Comparison of ENCODE assay signal across 13 cellular contexts in the genomic region with DNA sequence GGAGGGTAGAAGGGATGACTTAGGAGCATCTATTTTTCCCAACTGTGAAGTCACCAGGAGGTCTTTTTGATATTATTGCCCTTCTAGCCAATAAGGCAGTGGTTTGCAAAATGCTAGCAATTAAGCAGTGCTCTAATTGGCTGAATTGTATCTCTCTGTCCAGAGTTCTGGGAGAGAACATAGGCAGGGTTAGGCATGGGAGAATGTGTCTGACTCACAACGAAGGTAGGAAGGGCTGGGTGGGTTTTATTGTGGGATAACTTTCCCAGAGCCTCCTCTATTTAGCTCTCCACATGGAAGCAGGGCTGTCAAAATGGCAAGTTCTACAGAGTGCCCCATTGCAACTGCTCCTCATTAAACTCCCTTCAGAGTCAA.
DNase-seq lines count a peak whose midpoint lies in the region; ATAC-seq and TF ChIP-seq lines count a peak whose summit lies in the region.
"Had no signal": no experiment of that assay in that cellular context is flagged by ENCODE, and none has a peak within 500 bp of the region (broad histone marks: within the 10 kb centered on the region; RNA-seq: fewer than 3 reads in every experiment).

No MANE protein-coding gene starts in this region.

- H3K4me1 Mint-ChIP-seq in natural killer cell treated with Interleukin-12 subunit alpha and Interleukin-12 subunit beta and Interleukin-15 and Interleukin-18, amount 100 ng/mL, for 72 hours (ENCODE audit: low read depth in 2 of 2) = peaks cover 8 to 23% of the 10 kb centered on the region in 2 donors
- H3K4me1 Mint-ChIP-seq in natural killer cell = no peaks in the 10 kb centered on the region
- H3K4me1 Mint-ChIP-seq: naive B cell had no signal

- H3K36me3 ChIP-seq in SJSA1 (no peaks in the 10 kb centered on the region), sigmoid colon (no peaks in the 10 kb centered on the region)

- no peak overlapping the region for H3K4me3 ChIP-seq in SJSA1
- H3K4me3 ChIP-seq in sigmoid colon = no peak overlapping the region

- TF ChIP-seq EP300 in sigmoid colon (IDR thresholded peaks at IDR 0.05) = no peak

- H3K27ac ChIP-seq in SJSA1 (peak overlapping the region; percentile 53; the same call in 1 of the 2 replicates), sigmoid colon (no peak overlapping the region)

- H3K4me3 Mint-ChIP-seq in natural killer cell treated with Interleukin-12 subunit alpha and Interleukin-12 subunit beta and Interleukin-15 and Interleukin-18, amount 100 ng/mL, for 72 hours = peak overlapping the region; percentile 45
- H3K4me3 Mint-ChIP-seq in natural killer cell = no peak overlapping the region
- H3K4me3 Mint-ChIP-seq: naive B cell, WTC11 had no signal

- peaks cover 10 to 16% of the 10 kb centered on the region in 2 donors for H3K27me3 Mint-ChIP-seq in natural killer cell treated with Interleukin-12 subunit alpha and Interleukin-12 subunit beta and Interleukin-15 and Interleukin-18, amount 100 ng/mL, for 72 hours
- no peaks in the 10 kb centered on the region for H3K27me3 Mint-ChIP-seq in natural killer cell (ENCODE audit: low read depth in 2 of 2)
- H3K27me3 Mint-ChIP-seq: naive B cell had no signal

- no peaks in the 10 kb centered on the region for H3K36me3 Mint-ChIP-seq in natural killer cell treated with Interleukin-12 subunit alpha and Interleukin-12 subunit beta and Interleukin-15 and Interleukin-18, amount 100 ng/mL, for 72 hours
- H3K36me3 Mint-ChIP-seq in natural killer cell = no peaks in the 10 kb centered on the region
- H3K36me3 Mint-ChIP-seq: naive B cell; stimulated activated naive B cell treated with anti-CD40 and anti-IgM and Interleukin-4, amounts not matched to agents 10 μg/mL and 1 μg/mL and 100 μg/mL, for 72 hours; WTC11 had no signal

- no peak for TF ChIP-seq POLR2A in sigmoid colon (IDR thresholded peaks at IDR 0.05)

- peak overlapping the region in 1 of 2 donors; percentile 71 for H3K27ac Mint-ChIP-seq in natural killer cell treated with Interleukin-12 subunit alpha and Interleukin-12 subunit beta and Interleukin-15 and Interleukin-18, amount 100 ng/mL, for 72 hours
- H3K27ac Mint-ChIP-seq in natural killer cell = no peak overlapping the region
- H3K27ac Mint-ChIP-seq: naive B cell, WTC11 had no signal

- ATAC-seq in natural killer cell treated with Interleukin-12 subunit alpha and Interleukin-12 subunit beta and Interleukin-15 and Interleukin-18, amount 100 ng/mL, for 72 hours = no peak
- ATAC-seq in natural killer cell = no peak
- peak; percentile 11 for ATAC-seq in HG03064 (IDR thresholded peaks at IDR 0.05; ENCODE audit: low read depth, unreplicated experiment)
- no peak for ATAC-seq in GM19455 (IDR thresholded peaks at IDR 0.05; ENCODE audit: unreplicated experiment)
- no peak for ATAC-seq in HG02884 (IDR thresholded peaks at IDR 0.05; ENCODE audit: unreplicated experiment)
- ATAC-seq: WTC11 had no signal

- no peaks in the 10 kb centered on the region for H3K9me3 ChIP-seq in SJSA1 (replicated peaks)
- no peaks in the 10 kb centered on the region for H3K9me3 ChIP-seq in sigmoid colon

- no peaks in the 10 kb centered on the region for H3K9me3 Mint-ChIP-seq in natural killer cell treated with Interleukin-12 subunit alpha and Interleukin-12 subunit beta and Interleukin-15 and Interleukin-18, amount 100 ng/mL, for 72 hours
- no peaks in the 10 kb centered on the region for H3K9me3 Mint-ChIP-seq in natural killer cell
- H3K9me3 Mint-ChIP-seq: WTC11 had no signal

- TF ChIP-seq CTCF in natural killer cell (IDR thresholded peaks at IDR 0.05) (no peak), sigmoid colon (IDR thresholded peaks at IDR 0.05) (no peak)

- intact Hi-C loops in natural killer cell (cut with micrococcal nuclease) = no loop called here
- intact Hi-C loops in sigmoid colon (cut with DNase I) = no loop called here

- H3K4me1 ChIP-seq in SJSA1 (replicated peaks) (peaks cover 16% of the 10 kb centered on the region), sigmoid colon (peaks cover 0 to 20% (median 10%) of the 10 kb centered on the region in 4 donors)

- no peak for DNase-seq in natural killer cell treated with Interleukin-12 subunit alpha and Interleukin-12 subunit beta and Interleukin-15 and Interleukin-18, amount 100 ng/mL, for 72 hours (ENCODE audit: low spot score)
- DNase-seq in natural killer cell (no peak), SJSA1 (ENCODE audit: low read depth in 1 of 2, low spot score in 2 of 2) (peak in 1 of 2 experiments; percentile 25), sigmoid colon (no peak), midbrain (lab: John Stamatoyannopoulos, UW) (no peak)
- DNase-seq: activated naive CD4-positive, alpha-beta T cell treated with anti-CD3 and anti-CD28 coated beads, Interleukin-2, amount 50 U/mL, for 16 hours; effector memory CD4-positive, alpha-beta T cell; naive B cell had no signal

- 31 to 50% methylated on average over 1 of the region's 1 CpG for WGBS in sigmoid colon, 2 donors

- H3K27me3 ChIP-seq in SJSA1 (replicated peaks) (no peaks in the 10 kb centered on the region), sigmoid colon (no peaks in the 10 kb centered on the region)
